Comparison of ENCODE assay signal across 16 cellular contexts in genomic region chr16:79347176-79347715, GRCh38.
"Had no signal": no experiment of that assay in that cellular context is flagged by ENCODE, and none has a peak within 500 bp of the region (broad histone marks: within the 10 kb centered on the region; RNA-seq: fewer than 3 reads in every experiment).

No MANE protein-coding gene starts in this region.

- H3K36me3 ChIP-seq: adrenal gland, prostate gland, right lobe of liver, tibial artery had no signal

- DNase-seq: activated B cell treated with CpG ODN at 0.5 μM for 24 hours; activated CD4-positive, alpha-beta T cell treated with anti-CD3 and anti-CD28 coated beads, Interleukin-2, amount 10 ng/mL, durations not matched to agents 24 days and 14 days; activated gamma-delta T cell treated with Interleukin-2 at 50 U/mL for 16 hours; adrenal gland; dermis blood vessel endothelial cell; effector memory CD8-positive, alpha-beta T cell; left colon; midbrain; right lobe of liver; SK-N-SH; stimulated activated naive CD4-positive, alpha-beta T cell; T-cell; tibial artery had no signal

- H3K27ac Mint-ChIP-seq: activated B cell treated with CpG ODN at 0.5 μM for 24 hours; activated CD4-positive, alpha-beta T cell treated with anti-CD3 and anti-CD28 coated beads, Interleukin-2, amount 10 ng/mL, durations not matched to agents 24 days and 14 days; activated naive CD4-positive, alpha-beta T cell treated with anti-CD3 and anti-CD28 coated beads, Interleukin-2, amount 50 U/mL, for 72 hours; effector memory CD8-positive, alpha-beta T cell; T-cell had no signal

- H3K4me3 ChIP-seq: adrenal gland, prostate gland, right lobe of liver, smooth muscle cell, tibial artery had no signal

- ATAC-seq: activated naive CD4-positive, alpha-beta T cell treated with anti-CD3 and anti-CD28 coated beads, Interleukin-2, amount 50 U/mL, for 72 hours; effector memory CD8-positive, alpha-beta T cell; left colon; T-cell had no signal

- H3K9me3 Mint-ChIP-seq: activated B cell treated with CpG ODN at 0.5 μM for 24 hours; activated CD4-positive, alpha-beta T cell treated with anti-CD3 and anti-CD28 coated beads, Interleukin-2, amount 10 ng/mL, durations not matched to agents 24 days and 14 days; activated naive CD4-positive, alpha-beta T cell treated with anti-CD3 and anti-CD28 coated beads, Interleukin-2, amount 50 U/mL, for 72 hours; effector memory CD8-positive, alpha-beta T cell; T-cell had no signal

- H3K27me3 ChIP-seq: adrenal gland, right lobe of liver had no signal

- H3K4me3 Mint-ChIP-seq: activated B cell treated with CpG ODN at 0.5 μM for 24 hours; activated CD4-positive, alpha-beta T cell treated with anti-CD3 and anti-CD28 coated beads, Interleukin-2, amount 10 ng/mL, durations not matched to agents 24 days and 14 days; effector memory CD8-positive, alpha-beta T cell; T-cell had no signal

- H3K27me3 Mint-ChIP-seq: effector memory CD8-positive, alpha-beta T cell had no signal

- H3K36me3 Mint-ChIP-seq: activated naive CD4-positive, alpha-beta T cell treated with anti-CD3 and anti-CD28 coated beads, Interleukin-2, amount 50 U/mL, for 72 hours; T-cell had no signal

- H3K4me1 Mint-ChIP-seq: activated B cell treated with CpG ODN at 0.5 μM for 24 hours; activated CD4-positive, alpha-beta T cell treated with anti-CD3 and anti-CD28 coated beads, Interleukin-2, amount 10 ng/mL, durations not matched to agents 24 days and 14 days had no signal
